ENCODE assay signal across 1 cellular context in the genomic region with DNA sequence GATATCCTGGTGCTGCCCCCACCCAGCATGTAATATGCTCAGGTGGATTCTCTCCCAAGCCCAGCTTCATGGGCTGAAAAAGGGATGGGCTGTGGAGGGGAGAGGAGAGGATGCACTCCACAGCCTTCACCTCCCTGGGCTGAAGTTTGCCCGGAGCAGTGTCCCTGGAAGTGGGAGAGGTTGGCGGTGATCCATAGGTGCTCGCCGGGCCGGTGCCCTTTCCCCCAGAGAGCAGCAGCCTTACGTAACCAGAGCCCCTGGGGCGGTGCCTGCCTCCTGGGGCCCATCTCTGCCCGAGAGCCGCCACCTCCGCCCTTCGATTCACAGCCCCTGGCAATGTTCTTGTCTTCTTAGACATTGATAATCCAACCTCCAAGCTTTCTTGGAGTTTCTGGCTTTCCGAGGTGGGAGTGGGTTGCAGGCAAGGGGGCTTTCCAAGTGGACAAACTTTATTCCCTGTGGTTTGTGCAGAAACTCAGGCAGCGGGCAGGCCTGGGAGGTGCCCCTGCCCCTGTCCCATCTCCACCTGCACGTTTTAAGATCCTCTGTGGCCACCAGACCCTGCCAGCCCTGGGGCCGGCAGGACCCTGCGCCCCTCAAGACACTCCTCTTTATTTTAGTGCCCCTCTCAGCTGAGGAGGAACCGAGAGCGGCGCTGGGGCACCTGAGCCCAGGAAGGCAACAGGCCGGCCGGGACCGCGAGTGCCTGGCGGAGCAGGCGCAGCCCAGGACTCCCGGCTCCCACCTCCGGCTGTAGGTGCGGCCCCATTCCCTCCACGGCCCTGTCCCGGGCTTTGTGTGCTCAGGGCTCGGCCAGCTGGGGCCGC.
TF ChIP-seq lines count a peak whose summit lies in the region.

No MANE protein-coding gene starts in this region.

TF ChIP-seq in HepG2, 621 proteins besides CTCF, POLR2A, EP300 and RAD21 (continues in another document):
- TF ChIP-seq, protein P1, sequence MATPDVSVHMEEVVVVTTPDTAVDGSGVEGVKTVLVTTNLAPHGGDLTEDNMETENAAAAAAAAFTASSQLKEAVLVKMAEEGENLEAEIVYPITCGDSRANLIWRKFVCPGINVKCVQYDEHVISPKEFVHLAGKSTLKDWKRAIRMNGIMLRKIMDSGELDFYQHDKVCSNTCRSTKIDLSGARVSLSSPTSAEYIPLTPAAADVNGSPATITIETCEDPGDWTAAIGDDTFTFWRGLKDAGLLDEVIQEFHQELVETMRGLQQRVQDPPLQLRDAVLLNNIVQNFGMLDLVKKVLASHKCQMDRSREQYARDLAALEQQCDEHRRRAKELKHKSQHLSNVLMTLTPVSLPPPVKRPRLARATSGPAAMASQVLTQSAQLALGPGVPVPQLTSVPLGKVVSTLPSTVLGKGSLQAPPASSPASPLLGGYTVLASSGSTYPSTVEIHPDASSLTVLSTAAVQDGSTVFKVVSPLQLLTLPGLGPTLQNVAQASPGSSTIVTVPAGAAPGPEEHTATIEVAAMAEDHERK (CRISPR knock-in tag; IDR thresholded peaks at IDR 0.05; ENCODE audit: low read depth) = no peak
- TF ChIP-seq ZNF83 (CRISPR knock-in tag; IDR thresholded peaks at IDR 0.05; ENCODE audit: borderline replicate concordance) = no peak
- no peak for TF ChIP-seq PHB2 (IDR thresholded peaks at IDR 0.05; ENCODE audit: partially characterized antibody)
- peak; percentile 58; the same call in 1 of the 2 replicates for TF ChIP-seq KAT8 (CRISPR knock-in tag; IDR thresholded peaks at IDR 0.05)
- TF ChIP-seq AGO2 (optimal IDR thresholded peaks at IDR 0.05; ENCODE audit: low read depth, low read length) = peak; percentile 95
- TF ChIP-seq, protein P2, sequence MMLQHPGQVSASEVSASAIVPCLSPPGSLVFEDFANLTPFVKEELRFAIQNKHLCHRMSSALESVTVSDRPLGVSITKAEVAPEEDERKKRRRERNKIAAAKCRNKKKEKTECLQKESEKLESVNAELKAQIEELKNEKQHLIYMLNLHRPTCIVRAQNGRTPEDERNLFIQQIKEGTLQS (CRISPR knock-in tag; IDR thresholded peaks at IDR 0.05) = no peak
- TF ChIP-seq ZNF703 (CRISPR knock-in tag; IDR thresholded peaks at IDR 0.05; ENCODE audit: borderline replicate concordance) = no peak
- TF ChIP-seq RBFOX2 (IDR thresholded peaks at IDR 0.05; ENCODE audit: low read depth, low read length) = peak; percentile 74
- TF ChIP-seq ZFX (CRISPR knock-in tag; IDR thresholded peaks at IDR 0.05; ENCODE audit: low read depth) = peak; percentile 60
- TF ChIP-seq, protein P3, sequence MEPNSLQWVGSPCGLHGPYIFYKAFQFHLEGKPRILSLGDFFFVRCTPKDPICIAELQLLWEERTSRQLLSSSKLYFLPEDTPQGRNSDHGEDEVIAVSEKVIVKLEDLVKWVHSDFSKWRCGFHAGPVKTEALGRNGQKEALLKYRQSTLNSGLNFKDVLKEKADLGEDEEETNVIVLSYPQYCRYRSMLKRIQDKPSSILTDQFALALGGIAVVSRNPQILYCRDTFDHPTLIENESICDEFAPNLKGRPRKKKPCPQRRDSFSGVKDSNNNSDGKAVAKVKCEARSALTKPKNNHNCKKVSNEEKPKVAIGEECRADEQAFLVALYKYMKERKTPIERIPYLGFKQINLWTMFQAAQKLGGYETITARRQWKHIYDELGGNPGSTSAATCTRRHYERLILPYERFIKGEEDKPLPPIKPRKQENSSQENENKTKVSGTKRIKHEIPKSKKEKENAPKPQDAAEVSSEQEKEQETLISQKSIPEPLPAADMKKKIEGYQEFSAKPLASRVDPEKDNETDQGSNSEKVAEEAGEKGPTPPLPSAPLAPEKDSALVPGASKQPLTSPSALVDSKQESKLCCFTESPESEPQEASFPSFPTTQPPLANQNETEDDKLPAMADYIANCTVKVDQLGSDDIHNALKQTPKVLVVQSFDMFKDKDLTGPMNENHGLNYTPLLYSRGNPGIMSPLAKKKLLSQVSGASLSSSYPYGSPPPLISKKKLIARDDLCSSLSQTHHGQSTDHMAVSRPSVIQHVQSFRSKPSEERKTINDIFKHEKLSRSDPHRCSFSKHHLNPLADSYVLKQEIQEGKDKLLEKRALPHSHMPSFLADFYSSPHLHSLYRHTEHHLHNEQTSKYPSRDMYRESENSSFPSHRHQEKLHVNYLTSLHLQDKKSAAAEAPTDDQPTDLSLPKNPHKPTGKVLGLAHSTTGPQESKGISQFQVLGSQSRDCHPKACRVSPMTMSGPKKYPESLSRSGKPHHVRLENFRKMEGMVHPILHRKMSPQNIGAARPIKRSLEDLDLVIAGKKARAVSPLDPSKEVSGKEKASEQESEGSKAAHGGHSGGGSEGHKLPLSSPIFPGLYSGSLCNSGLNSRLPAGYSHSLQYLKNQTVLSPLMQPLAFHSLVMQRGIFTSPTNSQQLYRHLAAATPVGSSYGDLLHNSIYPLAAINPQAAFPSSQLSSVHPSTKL (CRISPR knock-in tag; IDR thresholded peaks at IDR 0.05) = peak; percentile 58; the same call in 1 of the 2 replicates
- TF ChIP-seq XRCC5 (optimal IDR thresholded peaks at IDR 0.05; ENCODE audit: low read length) = peak; percentile 49
- TF ChIP-seq, protein P4, sequence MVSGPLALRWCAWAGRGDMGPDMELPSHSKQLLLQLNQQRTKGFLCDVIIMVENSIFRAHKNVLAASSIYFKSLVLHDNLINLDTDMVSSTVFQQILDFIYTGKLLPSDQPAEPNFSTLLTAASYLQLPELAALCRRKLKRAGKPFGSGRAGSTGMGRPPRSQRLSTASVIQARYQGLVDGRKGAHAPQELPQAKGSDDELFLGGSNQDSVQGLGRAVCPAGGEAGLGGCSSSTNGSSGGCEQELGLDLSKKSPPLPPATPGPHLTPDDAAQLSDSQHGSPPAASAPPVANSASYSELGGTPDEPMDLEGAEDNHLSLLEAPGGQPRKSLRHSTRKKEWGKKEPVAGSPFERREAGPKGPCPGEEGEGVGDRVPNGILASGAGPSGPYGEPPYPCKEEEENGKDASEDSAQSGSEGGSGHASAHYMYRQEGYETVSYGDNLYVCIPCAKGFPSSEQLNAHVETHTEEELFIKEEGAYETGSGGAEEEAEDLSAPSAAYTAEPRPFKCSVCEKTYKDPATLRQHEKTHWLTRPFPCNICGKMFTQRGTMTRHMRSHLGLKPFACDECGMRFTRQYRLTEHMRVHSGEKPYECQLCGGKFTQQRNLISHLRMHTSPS (CRISPR knock-in tag; IDR thresholded peaks at IDR 0.05; ENCODE audit: low read depth) = peak; percentile 81
- peak; percentile 74 for TF ChIP-seq MED1 (CRISPR knock-in tag; IDR thresholded peaks at IDR 0.05)
- TF ChIP-seq HDAC1 (CRISPR knock-in tag; IDR thresholded peaks at IDR 0.05) = no peak
- peak; percentile 55; the same call in 1 of the 2 replicates for TF ChIP-seq ZSCAN31 (CRISPR knock-in tag; IDR thresholded peaks at IDR 0.05; ENCODE audit: low read depth)
- TF ChIP-seq, protein P5, sequence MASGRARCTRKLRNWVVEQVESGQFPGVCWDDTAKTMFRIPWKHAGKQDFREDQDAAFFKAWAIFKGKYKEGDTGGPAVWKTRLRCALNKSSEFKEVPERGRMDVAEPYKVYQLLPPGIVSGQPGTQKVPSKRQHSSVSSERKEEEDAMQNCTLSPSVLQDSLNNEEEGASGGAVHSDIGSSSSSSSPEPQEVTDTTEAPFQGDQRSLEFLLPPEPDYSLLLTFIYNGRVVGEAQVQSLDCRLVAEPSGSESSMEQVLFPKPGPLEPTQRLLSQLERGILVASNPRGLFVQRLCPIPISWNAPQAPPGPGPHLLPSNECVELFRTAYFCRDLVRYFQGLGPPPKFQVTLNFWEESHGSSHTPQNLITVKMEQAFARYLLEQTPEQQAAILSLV (CRISPR knock-in tag; IDR thresholded peaks at IDR 0.05; ENCODE audit: borderline replicate concordance) = no peak
- 0 out of 2 replicates have a peak, but pooled peaks have one; percentile 10 for TF ChIP-seq MIXL1 (CRISPR knock-in tag; IDR thresholded peaks at IDR 0.05)
- TF ChIP-seq ZNF264 (CRISPR knock-in tag; IDR thresholded peaks at IDR 0.05) = no peak
- TF ChIP-seq, protein P6, sequence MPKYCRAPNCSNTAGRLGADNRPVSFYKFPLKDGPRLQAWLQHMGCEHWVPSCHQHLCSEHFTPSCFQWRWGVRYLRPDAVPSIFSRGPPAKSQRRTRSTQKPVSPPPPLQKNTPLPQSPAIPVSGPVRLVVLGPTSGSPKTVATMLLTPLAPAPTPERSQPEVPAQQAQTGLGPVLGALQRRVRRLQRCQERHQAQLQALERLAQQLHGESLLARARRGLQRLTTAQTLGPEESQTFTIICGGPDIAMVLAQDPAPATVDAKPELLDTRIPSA (CRISPR knock-in tag; IDR thresholded peaks at IDR 0.05; ENCODE audit: borderline replicate concordance) = no peak
- TF ChIP-seq ZNF235 (CRISPR knock-in tag; IDR thresholded peaks at IDR 0.05; ENCODE audit: borderline replicate concordance) = 0 out of 2 replicates have a peak, but pooled peaks have one; percentile 30
- TF ChIP-seq TP53 (CRISPR knock-in tag; conservative IDR thresholded peaks at IDR 0.05) = no peak
- TF ChIP-seq ZNF563 (CRISPR knock-in tag; IDR thresholded peaks at IDR 0.05) = no peak
- peak; percentile 60; the same call in 1 of the 2 replicates for TF ChIP-seq ZNF430 (CRISPR knock-in tag; IDR thresholded peaks at IDR 0.05)
- TF ChIP-seq, protein P7, sequence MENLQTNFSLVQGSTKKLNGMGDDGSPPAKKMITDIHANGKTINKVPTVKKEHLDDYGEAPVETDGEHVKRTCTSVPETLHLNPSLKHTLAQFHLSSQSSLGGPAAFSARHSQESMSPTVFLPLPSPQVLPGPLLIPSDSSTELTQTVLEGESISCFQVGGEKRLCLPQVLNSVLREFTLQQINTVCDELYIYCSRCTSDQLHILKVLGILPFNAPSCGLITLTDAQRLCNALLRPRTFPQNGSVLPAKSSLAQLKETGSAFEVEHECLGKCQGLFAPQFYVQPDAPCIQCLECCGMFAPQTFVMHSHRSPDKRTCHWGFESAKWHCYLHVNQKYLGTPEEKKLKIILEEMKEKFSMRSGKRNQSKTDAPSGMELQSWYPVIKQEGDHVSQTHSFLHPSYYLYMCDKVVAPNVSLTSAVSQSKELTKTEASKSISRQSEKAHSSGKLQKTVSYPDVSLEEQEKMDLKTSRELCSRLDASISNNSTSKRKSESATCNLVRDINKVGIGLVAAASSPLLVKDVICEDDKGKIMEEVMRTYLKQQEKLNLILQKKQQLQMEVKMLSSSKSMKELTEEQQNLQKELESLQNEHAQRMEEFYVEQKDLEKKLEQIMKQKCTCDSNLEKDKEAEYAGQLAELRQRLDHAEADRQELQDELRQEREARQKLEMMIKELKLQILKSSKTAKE (CRISPR knock-in tag; IDR thresholded peaks at IDR 0.05; ENCODE audit: borderline replicate concordance) = peak; percentile 46; the same call in 1 of the 2 replicates
- peak; percentile 21 for TF ChIP-seq TBL1XR1 (IDR thresholded peaks at IDR 0.05; ENCODE audit: borderline replicate concordance, low read length, partially characterized antibody)
- TF ChIP-seq HNRNPL (IDR thresholded peaks at IDR 0.05; ENCODE audit: low read depth, low read length) = peak; percentile 91
- TF ChIP-seq ZBTB7A (CRISPR knock-in tag; IDR thresholded peaks at IDR 0.05) = no peak
- no peak for TF ChIP-seq ZNF562 (CRISPR knock-in tag; IDR thresholded peaks at IDR 0.05; ENCODE audit: borderline replicate concordance)
- TF ChIP-seq BCL6 (CRISPR knock-in tag; IDR thresholded peaks at IDR 0.05) = peak; percentile 81
- no peak for TF ChIP-seq CREB1 (IDR thresholded peaks at IDR 0.05)
- no peak for TF ChIP-seq CREB1 (CRISPR knock-in tag; IDR thresholded peaks at IDR 0.05)
- TF ChIP-seq SRY (CRISPR knock-in tag; IDR thresholded peaks at IDR 0.05) = no peak
- peak; percentile 29; the same call in 1 of the 2 replicates for TF ChIP-seq KMT2B (CRISPR knock-in tag; IDR thresholded peaks at IDR 0.05)
- TF ChIP-seq RARG (CRISPR knock-in tag; IDR thresholded peaks at IDR 0.05; ENCODE audit: low read depth) = no peak
- TF ChIP-seq, protein P8, sequence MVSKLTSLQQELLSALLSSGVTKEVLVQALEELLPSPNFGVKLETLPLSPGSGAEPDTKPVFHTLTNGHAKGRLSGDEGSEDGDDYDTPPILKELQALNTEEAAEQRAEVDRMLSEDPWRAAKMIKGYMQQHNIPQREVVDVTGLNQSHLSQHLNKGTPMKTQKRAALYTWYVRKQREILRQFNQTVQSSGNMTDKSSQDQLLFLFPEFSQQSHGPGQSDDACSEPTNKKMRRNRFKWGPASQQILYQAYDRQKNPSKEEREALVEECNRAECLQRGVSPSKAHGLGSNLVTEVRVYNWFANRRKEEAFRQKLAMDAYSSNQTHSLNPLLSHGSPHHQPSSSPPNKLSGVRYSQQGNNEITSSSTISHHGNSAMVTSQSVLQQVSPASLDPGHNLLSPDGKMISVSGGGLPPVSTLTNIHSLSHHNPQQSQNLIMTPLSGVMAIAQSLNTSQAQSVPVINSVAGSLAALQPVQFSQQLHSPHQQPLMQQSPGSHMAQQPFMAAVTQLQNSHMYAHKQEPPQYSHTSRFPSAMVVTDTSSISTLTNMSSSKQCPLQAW (CRISPR knock-in tag; IDR thresholded peaks at IDR 0.05) = no peak
- TF ChIP-seq, protein P9, sequence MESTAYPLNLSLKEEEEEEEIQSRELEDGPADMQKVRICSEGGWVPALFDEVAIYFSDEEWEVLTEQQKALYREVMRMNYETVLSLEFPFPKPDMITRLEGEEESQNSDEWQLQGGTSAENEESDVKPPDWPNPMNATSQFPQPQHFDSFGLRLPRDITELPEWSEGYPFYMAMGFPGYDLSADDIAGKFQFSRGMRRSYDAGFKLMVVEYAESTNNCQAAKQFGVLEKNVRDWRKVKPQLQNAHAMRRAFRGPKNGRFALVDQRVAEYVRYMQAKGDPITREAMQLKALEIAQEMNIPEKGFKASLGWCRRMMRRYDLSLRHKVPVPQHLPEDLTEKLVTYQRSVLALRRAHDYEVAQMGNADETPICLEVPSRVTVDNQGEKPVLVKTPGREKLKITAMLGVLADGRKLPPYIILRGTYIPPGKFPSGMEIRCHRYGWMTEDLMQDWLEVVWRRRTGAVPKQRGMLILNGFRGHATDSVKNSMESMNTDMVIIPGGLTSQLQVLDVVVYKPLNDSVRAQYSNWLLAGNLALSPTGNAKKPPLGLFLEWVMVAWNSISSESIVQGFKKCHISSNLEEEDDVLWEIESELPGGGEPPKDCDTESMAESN (CRISPR knock-in tag; conservative IDR thresholded peaks at IDR 0.05) = no peak
- TF ChIP-seq ZNF138 (CRISPR knock-in tag; IDR thresholded peaks at IDR 0.05; ENCODE audit: low read depth) = 0 out of 2 replicates have a peak, but pooled peaks have one; percentile 38
- TF ChIP-seq ZNF432 (CRISPR knock-in tag; IDR thresholded peaks at IDR 0.05; ENCODE audit: borderline replicate concordance) = no peak
- no peak; the same call in 1 of the 2 replicates for TF ChIP-seq CBX5 (CRISPR knock-in tag; IDR thresholded peaks at IDR 0.05; ENCODE audit: borderline replicate concordance)
- no peak; the same call in 1 of the 2 replicates for TF ChIP-seq ZNF614 (CRISPR knock-in tag; IDR thresholded peaks at IDR 0.05; ENCODE audit: borderline replicate concordance)
- TF ChIP-seq ZNF615 (CRISPR knock-in tag; IDR thresholded peaks at IDR 0.05; ENCODE audit: borderline replicate concordance) = no peak
- peak; percentile 32; the same call in 1 of the 2 replicates for TF ChIP-seq FOXA3 (CRISPR knock-in tag; IDR thresholded peaks at IDR 0.05)
- TF ChIP-seq MXI1 (IDR thresholded peaks at IDR 0.05; ENCODE audit: borderline replicate concordance, low read depth, low read length) = no peak; the same call in 2 of the 3 replicates
- TF ChIP-seq, protein P10, sequence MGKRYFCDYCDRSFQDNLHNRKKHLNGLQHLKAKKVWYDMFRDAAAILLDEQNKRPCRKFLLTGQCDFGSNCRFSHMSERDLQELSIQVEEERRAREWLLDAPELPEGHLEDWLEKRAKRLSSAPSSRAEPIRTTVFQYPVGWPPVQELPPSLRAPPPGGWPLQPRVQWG (CRISPR knock-in tag; IDR thresholded peaks at IDR 0.05; ENCODE audit: borderline replicate concordance, low read depth) = no peak
- TF ChIP-seq ISL2 (CRISPR knock-in tag; IDR thresholded peaks at IDR 0.05) = 0 out of 2 replicates have a peak, but pooled peaks have one; percentile 42
- TF ChIP-seq ZNF567 (CRISPR knock-in tag; IDR thresholded peaks at IDR 0.05; ENCODE audit: borderline replicate concordance) = no peak
- no peak for TF ChIP-seq LCORL (IDR thresholded peaks at IDR 0.05)
- peak; percentile 38; the same call in 1 of the 2 replicates for TF ChIP-seq LCORL (CRISPR knock-in tag; IDR thresholded peaks at IDR 0.05)
